ENCODE assay signal across 8 cellular contexts in genomic region chr6:139372326-139373153, GRCh38. TPM values are rescaled to one million over a fixed set of nuclear protein-coding genes. Genes with fewer than 3 reads are reported as not detected.
DNase-seq lines count a peak whose midpoint lies in the region; ATAC-seq and TF ChIP-seq lines count a peak whose summit lies in the region.

No MANE protein-coding gene starts in this region.

- POLR2A ChIA-PET in AG04450 (lab: Yijun Ruan, JAX): interaction anchor here (0.8 to 4.2 kb wide), 8 partner anchors 205 to 679 kb away, joined by 3 to 66 read pairs (median 14); no protein-coding TSS in a partner anchor

- peaks cover 4% of the 10 kb centered on the region; the same call in 1 of the 2 replicates for H3K9me3 ChIP-seq in AG04450 (ENCODE audit: control insufficient read depth, insufficient read depth, low read length)
- H3K9me3 ChIP-seq in lower lobe of right lung: no peaks in the 10 kb centered on the region
- no peaks in the 10 kb centered on the region for H3K9me3 ChIP-seq in upper lobe of right lung

- peaks cover 41% of the 10 kb centered on the region for H3K36me3 Mint-ChIP-seq in brain

- H3K4me1 ChIP-seq in lower lobe of right lung (peaks cover 52% of the 10 kb centered on the region), upper lobe of right lung (peaks cover 36% of the 10 kb centered on the region)

- H3K27ac Mint-ChIP-seq in brain: peak overlapping the region; percentile 93 to 100 (median 100)

- no peak for ATAC-seq in lower lobe of right lung
- ATAC-seq in upper lobe of right lung: no peak
- ATAC-seq in left lobe of liver: no peak

- H3K27me3 ChIP-seq in AG04450 (ENCODE audit: control insufficient read depth, insufficient read depth, low read length): no peaks in the 10 kb centered on the region
- H3K27me3 ChIP-seq in HL-60 (ENCODE audit: insufficient read depth, poor library complexity, severe bottlenecking): no peaks in the 10 kb centered on the region
- H3K27me3 ChIP-seq in lower lobe of right lung (ENCODE audit: low read depth): no peaks in the 10 kb centered on the region
- no peaks in the 10 kb centered on the region for H3K27me3 ChIP-seq in upper lobe of right lung

- H3K27me3 Mint-ChIP-seq in brain: peaks cover 20% of the 10 kb centered on the region

- TF ChIP-seq CTCF in AG04450 (IDR thresholded peaks at IDR 0.05; ENCODE audit: low read depth, low read length) (no peak), HL-60 (IDR thresholded peaks at IDR 0.05; ENCODE audit: insufficient read depth, low read length) (no peak), brain (conservative IDR thresholded peaks at IDR 0.05) (no peak), lower lobe of right lung (IDR thresholded peaks at IDR 0.05) (no peak), upper lobe of right lung (IDR thresholded peaks at IDR 0.05) (no peak)

- H3K4me3 Mint-ChIP-seq in brain: peak overlapping the region; percentile 97 to 100 (median 99)

- H3K36me3 ChIP-seq in lower lobe of right lung (peaks cover 22% of the 10 kb centered on the region), upper lobe of right lung (peaks cover 32% of the 10 kb centered on the region)

- peaks cover 61% of the 10 kb centered on the region for H3K4me1 Mint-ChIP-seq in brain

- DNase-seq in AG04450 (ENCODE audit: low read depth, low spot score): no peak
- no peak for DNase-seq in HL-60 (ENCODE audit: low read depth in 1 of 2, low spot score in 1 of 2)
- no peak for DNase-seq in lower lobe of right lung
- no peak for DNase-seq in upper lobe of right lung
- no peak for DNase-seq in NCI-H146 (lab: John Stamatoyannopoulos, UW)
- DNase-seq in left lobe of liver (ENCODE audit: low spot score): no peak
- DNase-seq in cerebellum (ENCODE audit: low spot score): no peak

- H3K27ac ChIP-seq in AG04450 (ENCODE audit: low read depth, low read length) (peak overlapping the region; percentile 96), HL-60 (replicated peaks) (peak overlapping the region; percentile 98), lower lobe of right lung (peak overlapping the region; percentile 99), upper lobe of right lung (peak overlapping the region; percentile 99)

- H3K9me3 Mint-ChIP-seq in brain: peaks cover 0 to 6% (median 0%) of the 10 kb centered on the region in 5 experiments

- intact Hi-C loops in lower lobe of right lung (cut with DNase I) (loop anchor here (10.0 kb wide), 2 partner anchors 162 to 382 kb away; no protein-coding TSS in a partner anchor), upper lobe of right lung (cut with DNase I) (no loop called here)

- CTCF ChIA-PET in AG04450 (lab: Charles Lee): interaction anchor here (0.7 kb wide), 1 partner anchor 500 kb away, joined by 3 read pairs; no protein-coding TSS in a partner anchor

- H3K4me3 ChIP-seq in AG04450 (ENCODE audit: low read depth, low read length) (peak overlapping the region; percentile 96), HL-60 (replicated peaks; ENCODE audit: insufficient read depth, low read length) (peak overlapping the region; percentile 72), lower lobe of right lung (peak overlapping the region; percentile 93), upper lobe of right lung (peak overlapping the region; percentile 99)

RNA-seq across cellular contexts. Expression of gene CITED2, which starts 1.9 kb away (rescaled TPM):
- polyA plus RNA-seq in AG04450 (2011; rRNA removed) (95.6 and 117 TPM in 2 replicates), brain (ENCODE audit: insufficient read depth, low read depth, low replicate concordance) (55.7 TPM)
- polyA minus RNA-seq in AG04450 (2011; rRNA and poly(A)+ RNA removed): 55.7 and 57.7 TPM in 2 replicates
- total RNA-seq in lower lobe of right lung (275 TPM), upper lobe of right lung (278 TPM), left lobe of liver (79.7 TPM), cerebellum (53.0 TPM)
